18 cellular contexts compared by ENCODE assay signal in genomic region chr10:35428521-35428920, GRCh38.
DNase-seq lines count a peak whose midpoint lies in the region; ATAC-seq, FAIRE-seq and TF ChIP-seq lines count a peak whose summit lies in the region.
"Had no signal": no experiment of that assay in that cellular context is flagged by ENCODE, and none has a peak within 500 bp of the region (broad histone marks: within the 10 kb centered on the region; RNA-seq: fewer than 3 reads in every experiment).

No MANE protein-coding gene starts in this region.

- peaks cover 66% of the 10 kb centered on the region for H3K4me1 Mint-ChIP-seq in activated T-cell treated with anti-CD3 and anti-CD28 coated beads, Interleukin-2, amount 50 U/mL, for 24 hours (ENCODE audit: low read depth)
- H3K4me1 Mint-ChIP-seq in activated CD8-positive, alpha-beta T cell treated with anti-CD3 and anti-CD28 coated beads for 36 hours (ENCODE audit: low read depth) = peaks cover 58% of the 10 kb centered on the region
- H3K4me1 Mint-ChIP-seq in glutamatergic neuron (ENCODE audit: low read depth, unreplicated experiment) = peaks cover 54% of the 10 kb centered on the region

- H3K9me3 Mint-ChIP-seq in activated T-cell treated with anti-CD3 and anti-CD28 coated beads, Interleukin-2, amount 50 U/mL, for 24 hours = no peaks in the 10 kb centered on the region
- no peaks in the 10 kb centered on the region for H3K9me3 Mint-ChIP-seq in activated CD8-positive, alpha-beta T cell treated with anti-CD3 and anti-CD28 coated beads for 36 hours
- peaks cover 22% of the 10 kb centered on the region for H3K9me3 Mint-ChIP-seq in glutamatergic neuron (ENCODE audit: unreplicated experiment)
- H3K9me3 Mint-ChIP-seq: HFFc6 had no signal

- no peak for FAIRE-seq in H54 (lab: Jason Lieb, UNC)
- FAIRE-seq: G401.6, GM12892, H1, HepG2 had no signal

- no peaks in the 10 kb centered on the region for H3F3A ChIP-seq in smooth muscle cell (ENCODE audit: low read depth)

- H3K36me3 ChIP-seq in smooth muscle cell (ENCODE audit: low read depth) = no peaks in the 10 kb centered on the region

- DNase-seq in activated T-cell treated with anti-CD3 and anti-CD28 coated beads, Interleukin-2, amount 50 U/mL, for 24 hours = no peak
- DNase-seq in activated T-cell treated with anti-CD3 and anti-CD28 coated beads, Interleukin-2, amount 50 U/mL, for 1 hour = no peak
- no peak for DNase-seq in activated CD8-positive, alpha-beta T cell treated with anti-CD3 and anti-CD28 coated beads for 36 hours
- DNase-seq in glutamatergic neuron = no peak
- DNase-seq in stimulated activated naive CD8-positive, alpha-beta T cell treated with anti-CD3 and anti-CD28 coated beads, Interleukin-15, Interleukin-2, amounts not matched to agents 100 U/mL and 50 U/mL, for 24 hours = no peak
- DNase-seq in H54 (ENCODE audit: insufficient read length, low spot score) = no peak
- no peak for DNase-seq in smooth muscle cell (lab: John Stamatoyannopoulos, UW; ENCODE audit: unreplicated experiment)
- DNase-seq: C1 segment of cervical spinal cord, HFFc6, Karpas-422, NCI-H1105 treated with DMSO at 0.1 percent for 48 hours, NCI-H187, NCI-H446 had no signal

- no peak overlapping the region for H3K4me3 Mint-ChIP-seq in activated T-cell treated with anti-CD3 and anti-CD28 coated beads, Interleukin-2, amount 50 U/mL, for 24 hours
- H3K4me3 Mint-ChIP-seq in activated CD8-positive, alpha-beta T cell treated with anti-CD3 and anti-CD28 coated beads for 36 hours = no peak overlapping the region
- H3K4me3 Mint-ChIP-seq in glutamatergic neuron (ENCODE audit: unreplicated experiment) = no peak overlapping the region
- H3K4me3 Mint-ChIP-seq: HFFc6 had no signal

- H3K27ac Mint-ChIP-seq in activated T-cell treated with anti-CD3 and anti-CD28 coated beads, Interleukin-2, amount 50 U/mL, for 24 hours = peak overlapping the region; percentile 23
- no peak overlapping the region for H3K27ac Mint-ChIP-seq in activated CD8-positive, alpha-beta T cell treated with anti-CD3 and anti-CD28 coated beads for 36 hours
- peak overlapping the region; percentile 16 for H3K27ac Mint-ChIP-seq in glutamatergic neuron (ENCODE audit: unreplicated experiment)
- H3K27ac Mint-ChIP-seq: HFFc6 had no signal

- 100% methylated on average over 1 of the region's 1 CpG for WGBS in smooth muscle cell (ENCODE audit: low lambda C conversion rate)

- no peaks in the 10 kb centered on the region for H3K27me3 ChIP-seq in smooth muscle cell (ENCODE audit: low read depth)

- no peaks in the 10 kb centered on the region for H3K9me3 ChIP-seq in smooth muscle cell (replicated peaks; ENCODE audit: low read depth)

- H3K27me3 Mint-ChIP-seq in activated T-cell treated with anti-CD3 and anti-CD28 coated beads, Interleukin-2, amount 50 U/mL, for 24 hours = no peaks in the 10 kb centered on the region
- no peaks in the 10 kb centered on the region for H3K27me3 Mint-ChIP-seq in activated CD8-positive, alpha-beta T cell treated with anti-CD3 and anti-CD28 coated beads for 36 hours
- peaks cover 13% of the 10 kb centered on the region for H3K27me3 Mint-ChIP-seq in glutamatergic neuron (ENCODE audit: unreplicated experiment)

- no peak for TF ChIP-seq POLR2A in H54 (IDR thresholded peaks at IDR 0.05; ENCODE audit: low read depth, low read length)

- CTCF ChIA-PET in activated CD8-positive, alpha-beta T cell treated with anti-CD3 and anti-CD28 coated beads for 36 hours (lab: Charles Lee) = no interaction called here

- H3K36me3 Mint-ChIP-seq in activated T-cell treated with anti-CD3 and anti-CD28 coated beads, Interleukin-2, amount 50 U/mL, for 24 hours (ENCODE audit: low read depth) = peaks cover 19% of the 10 kb centered on the region
- peaks cover 3% of the 10 kb centered on the region for H3K36me3 Mint-ChIP-seq in activated CD8-positive, alpha-beta T cell treated with anti-CD3 and anti-CD28 coated beads for 36 hours (ENCODE audit: low read depth)
- no peaks in the 10 kb centered on the region for H3K36me3 Mint-ChIP-seq in glutamatergic neuron (ENCODE audit: unreplicated experiment)

- H3K27ac ChIP-seq in smooth muscle cell (ENCODE audit: low read depth) = no peak overlapping the region

- H3K4me2 ChIP-seq in smooth muscle cell = no peak overlapping the region

- H4K20me1 ChIP-seq in smooth muscle cell (ENCODE audit: low read depth) = peaks cover 81% of the 10 kb centered on the region

- POLR2A ChIA-PET in activated CD8-positive, alpha-beta T cell treated with anti-CD3 and anti-CD28 coated beads for 36 hours (lab: Charles Lee) = no interaction called here

- peaks cover 3% of the 10 kb centered on the region for H3K4me1 ChIP-seq in smooth muscle cell (ENCODE audit: low read depth)

- H3K4me3 ChIP-seq in smooth muscle cell = no peak overlapping the region

- peaks cover 86% of the 10 kb centered on the region for H3K79me2 ChIP-seq in smooth muscle cell (ENCODE audit: low read depth)

- TF ChIP-seq CTCF in activated CD8-positive, alpha-beta T cell treated with anti-CD3 and anti-CD28 coated beads for 36 hours (IDR thresholded peaks at IDR 0.05) = no peak
- no peak for TF ChIP-seq CTCF in glutamatergic neuron (IDR thresholded peaks at IDR 0.05; ENCODE audit: partially characterized antibody, unreplicated experiment)
- no peak for TF ChIP-seq CTCF in smooth muscle cell (IDR thresholded peaks at IDR 0.05; ENCODE audit: borderline replicate concordance, insufficient read depth, poor library complexity, severe bottlenecking)

- H2AFZ ChIP-seq in smooth muscle cell (ENCODE audit: low read depth) = no peak overlapping the region

- no peak overlapping the region for H3K9ac ChIP-seq in smooth muscle cell (ENCODE audit: low read depth)

- peak; percentile 24 for ATAC-seq in activated CD8-positive, alpha-beta T cell treated with anti-CD3 and anti-CD28 coated beads for 36 hours
- ATAC-seq in stimulated activated naive CD8-positive, alpha-beta T cell treated with anti-CD3 and anti-CD28 coated beads, Interleukin-15, Interleukin-2, amounts not matched to agents 100 U/mL and 50 U/mL, for 24 hours = peak; percentile 63
- no peak for ATAC-seq in GM19463 (IDR thresholded peaks at IDR 0.05; ENCODE audit: unreplicated experiment)
- ATAC-seq: HepG2 had no signal

- intact Hi-C loops in activated CD8-positive, alpha-beta T cell treated with anti-CD3 and anti-CD28 coated beads for 36 hours (cut with micrococcal nuclease) = no loop called here
